Comparison of ENCODE assay signal across 8 cellular contexts in genomic region chr9:109972026-109973005, GRCh38.
DNase-seq lines count a peak whose midpoint lies in the region; ATAC-seq and TF ChIP-seq lines count a peak whose summit lies in the region.

No MANE protein-coding gene starts in this region.

- peak; percentile 36 for ATAC-seq in HG03066 (IDR thresholded peaks at IDR 0.05; ENCODE audit: low read depth, unreplicated experiment)
- peak; percentile 65 for ATAC-seq in activated B cell treated with CpG ODN at 0.5 μM for 24 hours (ENCODE audit: low read depth)
- peak; percentile 72 for ATAC-seq in sciatic nerve

- no peak overlapping the region for H3K4me3 ChIP-seq in GM23248

- intact Hi-C loops in activated B cell treated with CpG ODN at 0.5 μM for 24 hours (cut with micrococcal nuclease), result loop anchor here (1.0 to 5.0 kb wide), 5 partner anchors 18 to 555 kb away; no protein-coding TSS in a partner anchor
- intact Hi-C loops in sciatic nerve (cut with DNase I), result no loop called here

- no peaks in the 10 kb centered on the region for H3K27me3 ChIP-seq in GM23248 (replicated peaks; ENCODE audit: insufficient read depth)

- in situ Hi-C loops in GM23248 (cut with MboI), result no loop called here

- H3K9me3 Mint-ChIP-seq in activated B cell treated with CpG ODN at 0.5 μM for 24 hours, result no peaks in the 10 kb centered on the region

- TF ChIP-seq CTCF in activated B cell treated with CpG ODN at 0.5 μM for 24 hours (IDR thresholded peaks at IDR 0.05), result no peak

- no peaks in the 10 kb centered on the region for H4K20me1 ChIP-seq in GM23248 (ENCODE audit: insufficient read depth)

- CTCF ChIA-PET in activated B cell treated with CpG ODN at 0.5 μM for 24 hours (lab: Charles Lee), result interaction anchor here (0.6 to 6.8 kb wide), 10 partner anchors 9 to 179 kb away, joined by 3 to 114 read pairs (median 4); no protein-coding TSS in a partner anchor

- H3K9me2 ChIP-seq in GM23248 (ENCODE audit: insufficient read depth), result no peaks in the 10 kb centered on the region

- H3K9ac ChIP-seq in GM23248, result no peak overlapping the region

- H3K4me3 Mint-ChIP-seq in activated B cell treated with CpG ODN at 0.5 μM for 24 hours, result peak overlapping the region; percentile 68

- H3K27me3 Mint-ChIP-seq in activated B cell treated with CpG ODN at 0.5 μM for 24 hours, result no peaks in the 10 kb centered on the region

- H3F3A ChIP-seq in GM23248 (ENCODE audit: insufficient read depth), result peaks cover 25% of the 10 kb centered on the region

- H3K36me3 Mint-ChIP-seq in activated B cell treated with CpG ODN at 0.5 μM for 24 hours (ENCODE audit: low read depth), result no peaks in the 10 kb centered on the region

- no peak overlapping the region for H2AFZ ChIP-seq in GM23248

- no peaks in the 10 kb centered on the region for H3K79me2 ChIP-seq in GM23248 (ENCODE audit: insufficient read depth)

- DNase-seq in stimulated activated CD4-positive, alpha-beta T cell treated with anti-CD3 and anti-CD28 coated beads, Interleukin-15, amount 100 ng/mL, for 24 hours, result peak; percentile 25
- DNase-seq in stimulated activated CD4-positive, alpha-beta T cell treated with anti-CD3 and anti-CD28 coated beads, Interleukin-4, amount 100 ng/mL, for 24 hours, result no peak
- DNase-seq in activated B cell treated with CpG ODN at 0.5 μM for 24 hours, result peak; percentile 43
- no peak for DNase-seq in sciatic nerve (ENCODE audit: low spot score)
- DNase-seq in stimulated activated CD4-positive, alpha-beta T cell treated with anti-CD3 and anti-CD28 coated beads, Interleukin-4, amount 100 ng/mL, for 1 hour, result no peak
- no peak for DNase-seq in NCI-H2081 treated with DMSO at 0.1 percent for 48 hours (lab: John Stamatoyannopoulos, UW)
- no peak for DNase-seq in GM23248

- H3K4me1 Mint-ChIP-seq in activated B cell treated with CpG ODN at 0.5 μM for 24 hours, result peaks cover 100% of the 10 kb centered on the region

- H3K36me3 ChIP-seq in GM23248 (ENCODE audit: low read depth), result no peaks in the 10 kb centered on the region

- peaks cover 23% of the 10 kb centered on the region for H3K4me1 ChIP-seq in GM23248 (ENCODE audit: insufficient read depth)

- H3K27ac Mint-ChIP-seq in activated B cell treated with CpG ODN at 0.5 μM for 24 hours, result peak overlapping the region; percentile 98

- no peaks in the 10 kb centered on the region for H3K9me3 ChIP-seq in GM23248 (ENCODE audit: low read depth)

- H3K27ac ChIP-seq in GM23248, result no peak overlapping the region

- no peak overlapping the region for H3K4me2 ChIP-seq in GM23248 (ENCODE audit: unreplicated experiment)

- POLR2A ChIA-PET in activated B cell treated with CpG ODN at 0.5 μM for 24 hours (lab: Charles Lee), result interaction anchor here (0.6 to 17.2 kb wide), 12 partner anchors 8 to 176 kb away, joined by 3 to 704 read pairs (median 5); no protein-coding TSS in a partner anchor

- WGBS in GM23248 (ENCODE audit: low coverage in 1 of 2, low lambda C conversion rate in 2 of 2, missing lambda C conversion rate in 2 of 2), 2 experiments, result 95 to 97% methylated on average over 6 of the region's 6 CpGs

Comparison
In these comparisons a context has a peak if more than half of its experiments do, and no peak if none do; other contexts are left out.
1. DNase-seq: peak in stimulated activated CD4-positive, alpha-beta T cell treated with anti-CD3 and anti-CD28 coated beads, Interleukin-15, amount 100 ng/mL, for 24 hours (single experiment) and activated B cell treated with CpG ODN at 0.5 μM for 24 hours (single experiment); none in stimulated activated CD4-positive, alpha-beta T cell treated with anti-CD3 and anti-CD28 coated beads, Interleukin-4, amount 100 ng/mL, for 24 hours (single experiment), sciatic nerve (single experiment), stimulated activated CD4-positive, alpha-beta T cell treated with anti-CD3 and anti-CD28 coated beads, Interleukin-4, amount 100 ng/mL, for 1 hour (single experiment), NCI-H2081 treated with DMSO at 0.1 percent for 48 hours (single experiment) and GM23248 (single experiment).
2. Peak in every context shown above with its lines, with median percentiles within 50 percentile points of each other: ATAC-seq.